ENCODE assay signal across 9 cellular contexts in genomic region chr4:163755013-163755412, GRCh38.
A peak's percentile ranks its signal among the peaks of the same experiment; 100 is the strongest.
DNase-seq lines count a peak whose midpoint lies in the region; ATAC-seq, FAIRE-seq and TF ChIP-seq lines count a peak whose summit lies in the region.
"Had no signal": no experiment of that assay in that cellular context is flagged by ENCODE, and none has a peak within 500 bp of the region (broad histone marks: within the 10 kb centered on the region; RNA-seq: fewer than 3 reads in every experiment).

No MANE protein-coding gene starts in this region.

- H3K36me3 ChIP-seq in keratinocyte (ENCODE audit: control insufficient read depth in 2 of 2, extremely low read depth in 1 of 2, insufficient read depth in 2 of 2, low read length in 2 of 2) = no peaks in the 10 kb centered on the region
- H3K36me3 ChIP-seq: neutrophil had no signal

- H3K27ac Mint-ChIP-seq in activated T-helper 1 cell treated with anti-CD3 and anti-CD28 coated beads, Interleukin-12 subunit alpha, Interleukin-12 subunit beta, Interleukin-2, Interleukin-4 antibody, amounts not matched to agents 30 ng/mL and 10 ng/mL and 1 ng/mL, durations not matched to agents 14 hours and 24 hours and 36 hours = no peak overlapping the region

- no peaks in the 10 kb centered on the region for H3K9me1 ChIP-seq in keratinocyte (ENCODE audit: control insufficient read depth, extremely low read depth, insufficient read depth, low read length)

- no peak overlapping the region for H3K9ac ChIP-seq in keratinocyte (ENCODE audit: control insufficient read depth, extremely low read depth, insufficient read depth, low read length)

- intact Hi-C loops in activated T-helper 1 cell treated with anti-CD3 and anti-CD28 coated beads, Interleukin-12 subunit alpha, Interleukin-12 subunit beta, Interleukin-2, Interleukin-4 antibody, amounts not matched to agents 30 ng/mL and 10 ng/mL and 1 ng/mL, durations not matched to agents 14 hours and 24 hours and 36 hours (cut with micrococcal nuclease) = loop anchor here (1.0 to 5.0 kb wide), 3 partner anchors 201 to 273 kb away; no protein-coding TSS in a partner anchor

- H3K27me3 Mint-ChIP-seq in activated T-helper 1 cell treated with anti-CD3 and anti-CD28 coated beads, Interleukin-12 subunit alpha, Interleukin-12 subunit beta, Interleukin-2, Interleukin-4 antibody, amounts not matched to agents 30 ng/mL and 10 ng/mL and 1 ng/mL, durations not matched to agents 14 hours and 24 hours and 36 hours (ENCODE audit: insufficient read depth) = no peaks in the 10 kb centered on the region

- DNase-seq in SIG-M5 treated with dmso at 0.1 percent for 504 hours (lab: John Stamatoyannopoulos, UW; ENCODE audit: unreplicated experiment) (peak; percentile 18), SIG-M5 (lab: John Stamatoyannopoulos, UW) (no peak), NOMO-1 treated with dmso at 0.1 percent for 144 hours (lab: John Stamatoyannopoulos, UW; ENCODE audit: unreplicated experiment) (peak; percentile 2), keratinocyte (ENCODE audit: low read depth, low spot score) (no peak)
- DNase-seq in NK-92 treated with Interleukin-12 subunit alpha and Interleukin-12 subunit beta, amount 100 ng/mL, for 24 hours (lab: John Stamatoyannopoulos, UW) = no peak
- no peak for DNase-seq in activated T-helper 1 cell treated with anti-CD3 and anti-CD28 coated beads, Interleukin-12 subunit alpha, Interleukin-12 subunit beta, Interleukin-2, Interleukin-4 antibody, amounts not matched to agents 30 ng/mL and 10 ng/mL and 1 ng/mL, durations not matched to agents 14 hours and 24 hours and 36 hours (ENCODE audit: low spot score)

- no peak overlapping the region for H3K4me3 ChIP-seq in keratinocyte (ENCODE audit: control insufficient read depth in 2 of 3, extremely low read depth in 1 of 3, insufficient read depth in 2 of 3, low read depth in 1 of 3, low read length in 3 of 3)

- TF ChIP-seq CTCF in keratinocyte (optimal IDR thresholded peaks at IDR 0.05 in 1 of 3, IDR thresholded peaks at IDR 0.05 in 1 of 3, conservative IDR thresholded peaks at IDR 0.05 in 1 of 3; ENCODE audit: extremely low read depth in 1 of 3, insufficient read depth in 2 of 3, low read length in 3 of 3) = peak; percentile 22 to 40 (median 35)

- H3K27ac ChIP-seq in keratinocyte (ENCODE audit: control insufficient read depth, insufficient read depth, low read length) = no peak overlapping the region
- H3K27ac ChIP-seq: neutrophil had no signal

- no peak for FAIRE-seq in keratinocyte (lab: Jason Lieb, UNC)

- H3K9me3 ChIP-seq in keratinocyte (ENCODE audit: control insufficient read depth, low read depth, low read length) = no peaks in the 10 kb centered on the region
- H3K9me3 ChIP-seq: neutrophil had no signal

- no peak overlapping the region for H3K4me3 Mint-ChIP-seq in activated T-helper 1 cell treated with anti-CD3 and anti-CD28 coated beads, Interleukin-12 subunit alpha, Interleukin-12 subunit beta, Interleukin-2, Interleukin-4 antibody, amounts not matched to agents 30 ng/mL and 10 ng/mL and 1 ng/mL, durations not matched to agents 14 hours and 24 hours and 36 hours

- H4K20me1 ChIP-seq in keratinocyte (ENCODE audit: control insufficient read depth, extremely low read depth, insufficient read depth, low read length) = no peaks in the 10 kb centered on the region

- no peaks in the 10 kb centered on the region for H3K4me1 ChIP-seq in keratinocyte (ENCODE audit: control insufficient read depth, extremely low read depth, insufficient read depth, low read length)

- H3K9me3 Mint-ChIP-seq in activated T-helper 1 cell treated with anti-CD3 and anti-CD28 coated beads, Interleukin-12 subunit alpha, Interleukin-12 subunit beta, Interleukin-2, Interleukin-4 antibody, amounts not matched to agents 30 ng/mL and 10 ng/mL and 1 ng/mL, durations not matched to agents 14 hours and 24 hours and 36 hours = no peaks in the 10 kb centered on the region

- H3K4me1 Mint-ChIP-seq in activated T-helper 1 cell treated with anti-CD3 and anti-CD28 coated beads, Interleukin-12 subunit alpha, Interleukin-12 subunit beta, Interleukin-2, Interleukin-4 antibody, amounts not matched to agents 30 ng/mL and 10 ng/mL and 1 ng/mL, durations not matched to agents 14 hours and 24 hours and 36 hours (ENCODE audit: low read depth) = no peaks in the 10 kb centered on the region

- dilution Hi-C loops in keratinocyte (cut with MboI; ENCODE audit: extremely low pct_ligation_motif_present, low sequenced_read_pairs) = loop anchor here (25.0 kb wide), 1 partner anchor 193 kb away; no protein-coding TSS in a partner anchor

- no peaks in the 10 kb centered on the region for H3K27me3 ChIP-seq in keratinocyte (ENCODE audit: control insufficient read depth, extremely low read depth, insufficient read depth, low read length)
- H3K27me3 ChIP-seq: neutrophil had no signal

- ATAC-seq in HG02884 (IDR thresholded peaks at IDR 0.05; ENCODE audit: unreplicated experiment) (peak; percentile 76), HG03097 (IDR thresholded peaks at IDR 0.05; ENCODE audit: low FRiP score, unreplicated experiment) (no peak)

- no peaks in the 10 kb centered on the region for H3K79me2 ChIP-seq in keratinocyte (ENCODE audit: control insufficient read depth, insufficient read depth, low read length)

- H2AFZ ChIP-seq in keratinocyte (ENCODE audit: control insufficient read depth, low read length) = no peak overlapping the region

- H3K4me2 ChIP-seq in keratinocyte (ENCODE audit: control insufficient read depth, extremely low read depth, insufficient read depth, low read depth, low read length) = no peak overlapping the region

- no peaks in the 10 kb centered on the region for H3K36me3 Mint-ChIP-seq in activated T-helper 1 cell treated with anti-CD3 and anti-CD28 coated beads, Interleukin-12 subunit alpha, Interleukin-12 subunit beta, Interleukin-2, Interleukin-4 antibody, amounts not matched to agents 30 ng/mL and 10 ng/mL and 1 ng/mL, durations not matched to agents 14 hours and 24 hours and 36 hours (ENCODE audit: low read depth)

Comparison
In these comparisons a context has a peak if more than half of its experiments do, and no peak if none do; other contexts are left out.
1. DNase-seq: peak in SIG-M5 treated with dmso at 0.1 percent for 504 hours (single experiment) and NOMO-1 treated with dmso at 0.1 percent for 144 hours (single experiment); none in SIG-M5 (single experiment), keratinocyte (single experiment), NK-92 treated with Interleukin-12 subunit alpha and Interleukin-12 subunit beta, amount 100 ng/mL, for 24 hours (single experiment) and activated T-helper 1 cell treated with anti-CD3 and anti-CD28 coated beads, Interleukin-12 subunit alpha, Interleukin-12 subunit beta, Interleukin-2, Interleukin-4 antibody, amounts not matched to agents 30 ng/mL and 10 ng/mL and 1 ng/mL, durations not matched to agents 14 hours and 24 hours and 36 hours (single experiment).